Comparison of ENCODE assay signal across 14 cellular contexts in genomic region chr15:89837830-89838178, GRCh38. TPM values are rescaled to one million over a fixed set of nuclear protein-coding genes. Genes with fewer than 3 reads are reported as not detected.
DNase-seq lines count a peak whose midpoint lies in the region; ATAC-seq and TF ChIP-seq lines count a peak whose summit lies in the region.
"Had no signal": no experiment of that assay in that cellular context is flagged by ENCODE, and none has a peak within 500 bp of the region (broad histone marks: within the 10 kb centered on the region; RNA-seq: fewer than 3 reads in every experiment).

No MANE protein-coding gene starts in this region.

- ATAC-seq in left ventricle myocardium superior = peak; percentile 30
- ATAC-seq: activated CD4-positive, CD25-positive, alpha-beta regulatory T cell treated with anti-CD3 and anti-CD28 coated beads, Interleukin-2, amount 50 U/mL, for 24 hours; T-cell had no signal

- H3K9me3 Mint-ChIP-seq in CD14-positive monocyte = no peaks in the 10 kb centered on the region
- H3K9me3 Mint-ChIP-seq: T-cell had no signal

- no peak for DNase-seq in CD14-positive monocyte (ENCODE audit: low spot score)
- DNase-seq in adipocyte (ENCODE audit: low read depth) = no peak
- no peak for DNase-seq in left ventricle myocardium superior
- no peak for DNase-seq in activated CD4-positive, CD25-positive, alpha-beta regulatory T cell (lab: John Stamatoyannopoulos, UW)
- DNase-seq in activated CD8-positive, alpha-beta memory T cell treated with anti-CD3 and anti-CD28 coated beads, Interleukin-2, amount 50 U/mL, for 4 hours = no peak
- no peak for DNase-seq in activated effector memory CD4-positive, alpha-beta T cell treated with Interleukin-2 at 50 U/mL for 16 hours
- no peak for DNase-seq in NCI-H2171 (lab: John Stamatoyannopoulos, UW)
- DNase-seq: activated T-cell treated with anti-CD3 and anti-CD28 coated beads, Interleukin-2, amount 50 U/mL, for 48 hours; BE2C; DND-41; occipital lobe; T-cell had no signal

- H3K27ac Mint-ChIP-seq in CD14-positive monocyte = peak overlapping the region; percentile 91 to 98 (median 96)
- H3K27ac Mint-ChIP-seq: T-cell had no signal

- peaks cover 0 to 2% (median 0%) of the 10 kb centered on the region in 3 donors for H3K27me3 Mint-ChIP-seq in CD14-positive monocyte (ENCODE audit: low read depth in 3 of 3)
- H3K27me3 Mint-ChIP-seq: T-cell had no signal

- H3K4me1 ChIP-seq in adipocyte (ENCODE audit: control insufficient read depth, insufficient read depth, low read length) = peaks cover 58% of the 10 kb centered on the region
- H3K4me1 ChIP-seq in skeletal muscle satellite cell (ENCODE audit: control insufficient read depth, insufficient read depth, low read length) = peaks cover 31% of the 10 kb centered on the region
- H3K4me1 ChIP-seq: BE2C had no signal

- intact Hi-C loops in CD14-positive monocyte (cut with micrococcal nuclease) (loop anchor here in 1 of 2 donors (2.0 to 5.0 kb wide), 2 partner anchors 15 to 39 kb away; no protein-coding TSS in a partner anchor), left ventricle myocardium superior (cut with micrococcal nuclease) (no loop called here)

- peaks cover 31% of the 10 kb centered on the region for H3K36me3 ChIP-seq in adipocyte (ENCODE audit: control insufficient read depth, insufficient read depth, low read length, severe bottlenecking)
- H3K36me3 ChIP-seq in skeletal muscle satellite cell (ENCODE audit: insufficient read depth, low read length) = peaks cover 30% of the 10 kb centered on the region

- H3K4me3 ChIP-seq in adipocyte (ENCODE audit: low read length) (peak overlapping the region; percentile 74), skeletal muscle satellite cell (ENCODE audit: low read length) (no peak overlapping the region)

- H3K36me3 Mint-ChIP-seq in CD14-positive monocyte = peaks cover 54 to 69% of the 10 kb centered on the region in 2 donors

- H3K9ac ChIP-seq in adipocyte (ENCODE audit: low read length) = peak overlapping the region; percentile 90
- peak overlapping the region; percentile 76 for H3K9ac ChIP-seq in skeletal muscle satellite cell (ENCODE audit: low read depth, low read length)

- peaks cover 79% of the 10 kb centered on the region for H3K4me1 Mint-ChIP-seq in CD14-positive monocyte

- H3K27me3 ChIP-seq in adipocyte (replicated peaks; ENCODE audit: control insufficient read depth, insufficient read depth, low read length) (no peaks in the 10 kb centered on the region), skeletal muscle satellite cell (ENCODE audit: control insufficient read depth, insufficient read depth, low read length) (no peaks in the 10 kb centered on the region)
- H3K27me3 ChIP-seq: BE2C had no signal

- H3K4me2 ChIP-seq in skeletal muscle satellite cell (ENCODE audit: low read length) = peak overlapping the region; percentile 68

- TF ChIP-seq CTCF in CD14-positive monocyte (IDR thresholded peaks at IDR 0.05) = no peak

- no peaks in the 10 kb centered on the region for H3K9me3 ChIP-seq in adipocyte (ENCODE audit: control insufficient read depth, low read length)
- no peaks in the 10 kb centered on the region for H3K9me3 ChIP-seq in skeletal muscle satellite cell (replicated peaks; ENCODE audit: low read length)
- H3K9me3 ChIP-seq: BE2C had no signal

- H3K4me3 Mint-ChIP-seq in CD14-positive monocyte = peak overlapping the region in 1 of 2 donors; percentile 4
- H3K4me3 Mint-ChIP-seq: T-cell had no signal

RNA-seq across cellular contexts. Expression of gene ANPEP, which starts 23.2 kb away (rescaled TPM):
- 100 to 1,000 TPM in 1 of 2 donors, 10 to 100 TPM in 1; 58.4 to 108 TPM for polyA plus RNA-seq in CD14-positive monocyte
- total RNA-seq in left ventricle myocardium superior = 7.7 TPM
- 318 and 367 TPM in 2 replicates for total RNA-seq in skeletal muscle satellite cell (2012; rRNA removed)

RNA-seq across cellular contexts. Expression of gene AP3S2, which starts 56.0 kb away (rescaled TPM):
- polyA plus RNA-seq in CD14-positive monocyte = 10 to 100 TPM; 32.4 to 41.2 TPM
- 46.6 TPM for total RNA-seq in left ventricle myocardium superior
- 56.3 and 60.5 TPM in 2 replicates for total RNA-seq in skeletal muscle satellite cell (2012; rRNA removed)
